ENCODE assay signal across 18 cellular contexts in the genomic region with DNA sequence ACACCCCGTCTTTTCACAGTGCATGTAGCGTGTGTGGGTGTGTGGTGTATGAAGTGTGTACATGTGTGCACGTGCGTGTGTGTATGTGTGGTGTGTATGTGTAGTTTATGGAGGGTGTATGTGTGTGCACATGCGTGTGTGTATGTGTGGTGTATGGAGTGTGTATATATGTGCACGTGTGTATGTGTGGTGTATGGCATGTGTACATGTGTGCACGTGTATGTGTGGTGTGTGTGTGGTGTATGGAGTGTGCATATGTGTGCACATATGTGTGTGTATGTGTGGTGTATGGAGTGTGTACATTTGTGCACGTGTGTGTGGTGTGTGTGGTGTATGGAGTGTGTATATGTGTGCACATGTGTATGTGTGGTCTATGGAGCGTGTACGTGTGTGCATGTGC. TPM values are rescaled to one million over a fixed set of nuclear protein-coding genes. Genes with fewer than 3 reads are reported as not detected.
DNase-seq lines count a peak whose midpoint lies in the region; ATAC-seq and TF ChIP-seq lines count a peak whose summit lies in the region.
"Had no signal": no experiment of that assay in that cellular context is flagged by ENCODE, and none has a peak within 500 bp of the region (broad histone marks: within the 10 kb centered on the region; RNA-seq: fewer than 3 reads in every experiment).

No MANE protein-coding gene starts in this region.

- no peak overlapping the region for H3K4me2 ChIP-seq in neuronal stem cell (ENCODE audit: insufficient read depth, low read length, poor library complexity, severe bottlenecking)

- H3K9me3 ChIP-seq in HEK293 (ENCODE audit: control insufficient read depth, insufficient read depth, low read depth, low read length), result no peaks in the 10 kb centered on the region
- H3K9me3 ChIP-seq in neuronal stem cell (replicated peaks in 1 of 2; ENCODE audit: control insufficient read depth in 2 of 2, insufficient read depth in 1 of 2, low read depth in 1 of 2, low read length in 2 of 2), result peaks cover 0 to 9% of the 10 kb centered on the region in 2 donors
- H3K9me3 ChIP-seq: Caco-2 had no signal

- H3K79me1 ChIP-seq in neuronal stem cell (ENCODE audit: low read depth, low read length), result peaks cover 9% of the 10 kb centered on the region

- peak overlapping the region; percentile 10 for H3K14ac ChIP-seq in neuronal stem cell (ENCODE audit: low read length)

- H3K4ac ChIP-seq in neuronal stem cell (ENCODE audit: low read length), result no peak overlapping the region

- H2BK120ac ChIP-seq in neuronal stem cell (ENCODE audit: low read depth, low read length), result no peak overlapping the region

- no peak overlapping the region for H2BK15ac ChIP-seq in neuronal stem cell (ENCODE audit: low read length)

- H2BK12ac ChIP-seq in neuronal stem cell (ENCODE audit: low read length), result no peak overlapping the region

- H3K4me3 ChIP-seq in HEK293 (ENCODE audit: low read depth, low read length) (no peak overlapping the region), neuronal stem cell (ENCODE audit: low read length in 2 of 2) (peak overlapping the region in 1 of 2 donors; percentile 65)
- H3K4me3 ChIP-seq: GM12878 had no signal

- H3K4me1 ChIP-seq in HEK293 (ENCODE audit: control insufficient read depth, insufficient read depth, low read length) (peaks cover 8% of the 10 kb centered on the region), neuronal stem cell (ENCODE audit: control insufficient read depth in 2 of 2, insufficient read depth in 1 of 2, low read depth in 1 of 2, low read length in 2 of 2) (peaks cover 14 to 18% of the 10 kb centered on the region in 2 donors)

- TF ChIP-seq CTCF in HEK293 (tag by site-specific recombination; IDR thresholded peaks at IDR 0.05), result no peak; the same call in 1 of the 2 replicates
- no peak for TF ChIP-seq CTCF in RWPE1 (conservative IDR thresholded peaks at IDR 0.05; ENCODE audit: low read depth)

- no peak overlapping the region for H2AFZ ChIP-seq in neuronal stem cell (ENCODE audit: low read length)

- WGBS in neuronal stem cell (ENCODE audit: extremely low coverage in 2 of 2, insufficient read length in 2 of 2, insufficient replicate concordance in 1 of 2), 2 donors, result 100% methylated on average over 2 to 3 of the region's 10 CpGs

- H3K23ac ChIP-seq in neuronal stem cell (ENCODE audit: low read depth, low read length, poor library complexity), result no peak overlapping the region

- H3K27ac ChIP-seq in HEK293 (ENCODE audit: extremely low read depth, low read depth, low read length), result no peak overlapping the region
- H3K27ac ChIP-seq in RWPE1, result peak overlapping the region; percentile 85
- H3K27ac ChIP-seq in neuronal stem cell (replicated peaks; ENCODE audit: low read length), result no peak overlapping the region
- peak overlapping the region; percentile 86 for H3K27ac ChIP-seq in substantia nigra (ENCODE audit: low read depth, low read length, poor library complexity, severe bottlenecking)

- CTCF ChIA-PET in HEK293 (lab: Yijun Ruan, JAX), result no interaction called here
- CTCF ChIA-PET in RWPE1 (lab: Yijun Ruan, JAX), result no interaction called here

- no peak overlapping the region for H4K8ac ChIP-seq in neuronal stem cell (ENCODE audit: low read depth, low read length)

- H3K36me3 ChIP-seq in HEK293 (ENCODE audit: control insufficient read depth in 2 of 2, insufficient read depth in 1 of 2, low read length in 2 of 2), result no peaks in the 10 kb centered on the region
- H3K36me3 ChIP-seq in neuronal stem cell (replicated peaks in 1 of 2; ENCODE audit: control insufficient read depth in 2 of 2, insufficient read depth in 2 of 2, low read length in 2 of 2), result peaks cover 0 to 4% of the 10 kb centered on the region in 2 donors

- ATAC-seq in HG03520 (IDR thresholded peaks at IDR 0.05; ENCODE audit: unreplicated experiment), result no peak
- ATAC-seq: GM12878 had no signal

- H3K18ac ChIP-seq in neuronal stem cell (ENCODE audit: low read length), result no peak overlapping the region

- H3K27me3 ChIP-seq in neuronal stem cell (ENCODE audit: control insufficient read depth in 3 of 3, insufficient read depth in 3 of 3, low read depth in 1 of 3, low read length in 3 of 3), result peaks cover 0 to 22% (median 2%) of the 10 kb centered on the region in 3 experiments

- POLR2A ChIA-PET in HEK293 (lab: Yijun Ruan, JAX), result no interaction called here
- POLR2A ChIA-PET in RWPE1 (lab: Yijun Ruan, JAX; ENCODE audit: low non-redundant PET), result no interaction called here

- H2BK5ac ChIP-seq in neuronal stem cell (ENCODE audit: low read length), result no peak overlapping the region

- H3K9ac ChIP-seq in neuronal stem cell (ENCODE audit: low read depth, low read length, poor library complexity), result peak overlapping the region; percentile 82

- DNase-seq in RWPE1 (ENCODE audit: low spot score) (no peak), neuronal stem cell (ENCODE audit: low spot score) (no peak), substantia nigra (lab: John Stamatoyannopoulos, UW) (no peak), islet precursor cell (no peak), T-helper 1 cell (no peak)
- DNase-seq: C1 segment of cervical spinal cord; Caco-2; CD4-positive, alpha-beta memory T cell; DMS79; EL; GDM1; GOT3; H7; HCEC 1CT had no signal

- H4K91ac ChIP-seq in neuronal stem cell (ENCODE audit: low read depth, low read length, poor library complexity), result peak overlapping the region; percentile 47

- H2AK5ac ChIP-seq in neuronal stem cell (ENCODE audit: low read depth, low read length), result no peak overlapping the region

TF ChIP-seq in HEK293, 187 proteins besides CTCF, POLR2A, EP300 and RAD21:
- TF ChIP-seq, protein P1, sequence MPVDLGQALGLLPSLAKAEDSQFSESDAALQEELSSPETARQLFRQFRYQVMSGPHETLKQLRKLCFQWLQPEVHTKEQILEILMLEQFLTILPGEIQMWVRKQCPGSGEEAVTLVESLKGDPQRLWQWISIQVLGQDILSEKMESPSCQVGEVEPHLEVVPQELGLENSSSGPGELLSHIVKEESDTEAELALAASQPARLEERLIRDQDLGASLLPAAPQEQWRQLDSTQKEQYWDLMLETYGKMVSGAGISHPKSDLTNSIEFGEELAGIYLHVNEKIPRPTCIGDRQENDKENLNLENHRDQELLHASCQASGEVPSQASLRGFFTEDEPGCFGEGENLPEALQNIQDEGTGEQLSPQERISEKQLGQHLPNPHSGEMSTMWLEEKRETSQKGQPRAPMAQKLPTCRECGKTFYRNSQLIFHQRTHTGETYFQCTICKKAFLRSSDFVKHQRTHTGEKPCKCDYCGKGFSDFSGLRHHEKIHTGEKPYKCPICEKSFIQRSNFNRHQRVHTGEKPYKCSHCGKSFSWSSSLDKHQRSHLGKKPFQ (tag by site-specific recombination; IDR thresholded peaks at IDR 0.05), result peak; percentile 81
- TF ChIP-seq ZFHX2 (tag by site-specific recombination; conservative IDR thresholded peaks at IDR 0.05), result no peak
- TF ChIP-seq, protein P2, sequence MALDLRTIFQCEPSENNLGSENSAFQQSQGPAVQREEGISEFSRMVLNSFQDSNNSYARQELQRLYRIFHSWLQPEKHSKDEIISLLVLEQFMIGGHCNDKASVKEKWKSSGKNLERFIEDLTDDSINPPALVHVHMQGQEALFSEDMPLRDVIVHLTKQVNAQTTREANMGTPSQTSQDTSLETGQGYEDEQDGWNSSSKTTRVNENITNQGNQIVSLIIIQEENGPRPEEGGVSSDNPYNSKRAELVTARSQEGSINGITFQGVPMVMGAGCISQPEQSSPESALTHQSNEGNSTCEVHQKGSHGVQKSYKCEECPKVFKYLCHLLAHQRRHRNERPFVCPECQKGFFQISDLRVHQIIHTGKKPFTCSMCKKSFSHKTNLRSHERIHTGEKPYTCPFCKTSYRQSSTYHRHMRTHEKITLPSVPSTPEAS (tag by site-specific recombination; IDR thresholded peaks at IDR 0.05), result peak; percentile 28; the same call in 1 of the 2 replicates
TF ChIP-seq in HEK293: peak in this region for 2.

RNA-seq across cellular contexts. Expression of a gene that starts 13.2 kb away (rescaled TPM):
- polyA plus RNA-seq in neuronal stem cell (2013, experiment 1 of 2), result not detected
- not detected for polyA plus RNA-seq in neuronal stem cell (2013, experiment 2 of 2)
- polyA plus RNA-seq: BJ; CD4-positive, alpha-beta memory T cell; GM12878 had no signal

RNA-seq across cellular contexts. Expression of a gene that starts 22.9 kb away (rescaled TPM):
- 0.17 TPM for polyA plus RNA-seq in neuronal stem cell (2013, experiment 1 of 2)
- polyA plus RNA-seq in neuronal stem cell (2013, experiment 2 of 2), result 0.15 TPM
- polyA plus RNA-seq: BJ had no signal

RNA-seq across cellular contexts. Expression of a gene that starts 32.7 kb away (rescaled TPM):
- polyA plus RNA-seq in neuronal stem cell (2013, experiment 1 of 2), result 3.7 TPM
- polyA plus RNA-seq in neuronal stem cell (2013, experiment 2 of 2), result 3.8 TPM

RNA-seq across cellular contexts. Expression of a gene that starts 51.8 kb away (rescaled TPM):
- polyA plus RNA-seq in neuronal stem cell (2013, experiment 1 of 2), result 18.8 TPM
- polyA plus RNA-seq in neuronal stem cell (2013, experiment 2 of 2), result 19.4 TPM

Comparison
In these comparisons a context has a peak if more than half of its experiments do, and no peak if none do; other contexts are left out.
1. H3K27ac ChIP-seq: peak in RWPE1 (single experiment) and substantia nigra (single experiment); none in HEK293 (single experiment) and neuronal stem cell (single experiment).